In genomic region chr6:43786664-43787329, GRCh38 we compare ENCODE assay signal across 22 cellular contexts. TPM values are rescaled to one million over a fixed set of nuclear protein-coding genes. Genes with fewer than 3 reads are reported as not detected.
A peak's percentile ranks its signal among the peaks of the same experiment; 100 is the strongest.
DNase-seq lines count a peak whose midpoint lies in the region; ATAC-seq, FAIRE-seq and TF ChIP-seq lines count a peak whose summit lies in the region.
"Had no signal": no experiment of that assay in that cellular context is flagged by ENCODE, and none has a peak within 500 bp of the region (broad histone marks: within the 10 kb centered on the region; RNA-seq: fewer than 3 reads in every experiment).

No MANE protein-coding gene starts in this region.

- H3K4me3 ChIP-seq in PC-9 = no peak overlapping the region
- H3K4me3 ChIP-seq in endodermal cell (ENCODE audit: low read length) = no peak overlapping the region
- no peak overlapping the region for H3K4me3 ChIP-seq in pancreas
- H3K4me3 ChIP-seq: ovary, Peyer's patch, uterus had no signal

- H3K36me3 Mint-ChIP-seq in Calu3 (ENCODE audit: insufficient read depth, unreplicated experiment) = peaks cover 65% of the 10 kb centered on the region
- H3K36me3 Mint-ChIP-seq in endodermal cell (ENCODE audit: low read depth) = peaks cover 37% of the 10 kb centered on the region
- H3K36me3 Mint-ChIP-seq in T-helper 17 cell (ENCODE audit: low read depth) = no peaks in the 10 kb centered on the region
- no peaks in the 10 kb centered on the region for H3K36me3 Mint-ChIP-seq in glutamatergic neuron (ENCODE audit: unreplicated experiment)

- peak in 3 of 4 donors; percentile 10 to 12 (median 11) for ATAC-seq in pancreas
- no peak for ATAC-seq in T-helper 17 cell

- H3K4me1 Mint-ChIP-seq in Calu3 (ENCODE audit: low read depth, unreplicated experiment) = peaks cover 38% of the 10 kb centered on the region
- H3K4me1 Mint-ChIP-seq in endodermal cell = no peaks in the 10 kb centered on the region
- H3K4me1 Mint-ChIP-seq in T-helper 17 cell = peaks cover 5% of the 10 kb centered on the region
- H3K4me1 Mint-ChIP-seq in glutamatergic neuron (ENCODE audit: low read depth, unreplicated experiment) = peaks cover 5% of the 10 kb centered on the region

- H2AFZ ChIP-seq in PC-9 = no peak overlapping the region

- peaks cover 27% of the 10 kb centered on the region for H3K36me3 ChIP-seq in PC-9 (ENCODE audit: low read depth)
- H3K36me3 ChIP-seq in endodermal cell (ENCODE audit: control insufficient read depth, insufficient read depth, low read length) = peaks cover 40% of the 10 kb centered on the region
- H3K36me3 ChIP-seq in pancreas = peaks cover 0 to 37% (median 11%) of the 10 kb centered on the region in 3 donors
- H3K36me3 ChIP-seq: ovary, uterus had no signal

- H3K27ac Mint-ChIP-seq in Calu3 (ENCODE audit: unreplicated experiment) (peak overlapping the region; percentile 80), endodermal cell (no peak overlapping the region), T-helper 17 cell (no peak overlapping the region), glutamatergic neuron (ENCODE audit: unreplicated experiment) (no peak overlapping the region)
- H3K27ac Mint-ChIP-seq: activated naive CD4-positive, alpha-beta T cell treated with anti-CD3 and anti-CD28 coated beads for 36 hours; HFFc6 had no signal

- FAIRE-seq in pancreas (lab: Jason Lieb, UNC) (no peak), RCC 7860 (lab: Jason Lieb, UNC) (no peak)

- H3K27me3 Mint-ChIP-seq in Calu3 (ENCODE audit: unreplicated experiment) (no peaks in the 10 kb centered on the region), endodermal cell (ENCODE audit: insufficient read depth) (peaks cover 2% of the 10 kb centered on the region), T-helper 17 cell (peaks cover 3% of the 10 kb centered on the region), glutamatergic neuron (ENCODE audit: unreplicated experiment) (peaks cover 4% of the 10 kb centered on the region)

- POLR2A ChIA-PET in PC-9 (lab: Charles Lee; ENCODE audit: unreplicated experiment) = no interaction called here

- H3K9me2 ChIP-seq in PC-9 (ENCODE audit: insufficient read depth) = no peaks in the 10 kb centered on the region

- H3K9ac ChIP-seq in endodermal cell (ENCODE audit: extremely low read depth, low read length, poor library complexity, severe bottlenecking) = no peak overlapping the region

- H3K4me1 ChIP-seq in PC-9 (replicated peaks; ENCODE audit: insufficient read depth) (peaks cover 15% of the 10 kb centered on the region), endodermal cell (ENCODE audit: control insufficient read depth, insufficient read depth, low read length) (no peaks in the 10 kb centered on the region), pancreas (peaks cover 8 to 9% (median 8%) of the 10 kb centered on the region in 3 donors)
- H3K4me1 ChIP-seq: Peyer's patch, uterus had no signal

- H3K27me3 ChIP-seq in PC-9 (ENCODE audit: insufficient read depth, low read depth) (no peaks in the 10 kb centered on the region), endodermal cell (ENCODE audit: control insufficient read depth, insufficient read depth, low read length, poor library complexity, severe bottlenecking) (no peaks in the 10 kb centered on the region), pancreas (no peaks in the 10 kb centered on the region)
- H3K27me3 ChIP-seq: BE2C, brain microvascular endothelial cell, ovary, Peyer's patch, uterus had no signal

- no peak overlapping the region for H3K4me3 Mint-ChIP-seq in Calu3 (ENCODE audit: low read depth, unreplicated experiment)
- H3K4me3 Mint-ChIP-seq in endodermal cell = no peak overlapping the region
- no peak overlapping the region for H3K4me3 Mint-ChIP-seq in T-helper 17 cell
- no peak overlapping the region for H3K4me3 Mint-ChIP-seq in glutamatergic neuron (ENCODE audit: unreplicated experiment)
- H3K4me3 Mint-ChIP-seq: activated naive CD4-positive, alpha-beta T cell treated with anti-CD3 and anti-CD28 coated beads for 36 hours; HFFc6 had no signal

- intact Hi-C loops in Calu3 (cut with micrococcal nuclease; ENCODE audit: unreplicated experiment) (no loop called here), PC-9 (cut with micrococcal nuclease; ENCODE audit: unreplicated experiment) (no loop called here), pancreas (cut with DNase I) (no loop called here)

- CTCF ChIA-PET in Calu3 (lab: Charles Lee) (interaction anchor here (0.6 to 2.1 kb wide), 6 partner anchors 12 to 293 kb away, joined by 3 to 10 read pairs (median 6); no protein-coding TSS in a partner anchor), PC-9 (lab: Charles Lee) (interaction anchor here (0.6 to 0.7 kb wide), 4 partner anchors 12 to 127 kb away, joined by 3 to 6 read pairs (median 4); no protein-coding TSS in a partner anchor)

- peaks cover 44% of the 10 kb centered on the region for H4K20me1 ChIP-seq in PC-9 (ENCODE audit: insufficient read depth)

- 87 to 100% methylated on average over 1 of the region's 1 CpG for WGBS in endodermal cell (ENCODE audit: insufficient coverage in 1 of 2, insufficient read length in 1 of 2), 2 experiments
- WGBS in pancreas, 2 donors = 4 to 10% methylated on average over 1 of the region's 1 CpG

- no peaks in the 10 kb centered on the region for H3K9me3 Mint-ChIP-seq in Calu3 (ENCODE audit: low read depth, unreplicated experiment)
- no peaks in the 10 kb centered on the region for H3K9me3 Mint-ChIP-seq in endodermal cell
- peaks cover 5% of the 10 kb centered on the region for H3K9me3 Mint-ChIP-seq in glutamatergic neuron (ENCODE audit: unreplicated experiment)
- H3K9me3 Mint-ChIP-seq: activated naive CD4-positive, alpha-beta T cell treated with anti-CD3 and anti-CD28 coated beads for 36 hours; HFFc6 had no signal

- no TSS peak for BruUV-seq in Calu3 (replicated peaks; lab: Mats Ljungman, UMichigan)
- BruUV-seq in PC-9 (replicated peaks; lab: Mats Ljungman, UMichigan) = no TSS peak

- no peak for DNase-seq in Calu3
- no peak for DNase-seq in PC-9
- DNase-seq in endodermal cell = no peak
- no peak for DNase-seq in pancreas
- DNase-seq in RCC 7860 (ENCODE audit: low spot score) = no peak
- DNase-seq in T-helper 17 cell = no peak
- DNase-seq in glutamatergic neuron = no peak
- DNase-seq: activated CD4-positive, alpha-beta T cell treated with anti-CD3 and anti-CD28 coated beads, Interleukin-2, amount 50 U/mL, for 1 hour; activated naive CD4-positive, alpha-beta T cell treated with anti-CD3 and anti-CD28 coated beads for 36 hours; activated T-cell treated with anti-CD3 and anti-CD28 coated beads for 4 hours; BE2C; brain microvascular endothelial cell; dermis blood vessel endothelial cell; DMS 273 treated with DMSO at 0.1 percent for 48 hours; HFFc6; NCI-H1436; NCI-H82; ovary; Peyer's patch; stimulated activated CD4-positive, alpha-beta T cell treated with anti-CD3 and anti-CD28 coated beads, Interleukin-4, amount 100 ng/mL, for 1 hour; substantia nigra; uterus had no signal

- H3K79me2 ChIP-seq in PC-9 (ENCODE audit: low read depth) = peaks cover 24% of the 10 kb centered on the region

- no peaks in the 10 kb centered on the region for H3K9me3 ChIP-seq in PC-9 (ENCODE audit: insufficient read depth, low read depth)
- no peaks in the 10 kb centered on the region for H3K9me3 ChIP-seq in endodermal cell (ENCODE audit: control insufficient read depth, low read length)
- H3K9me3 ChIP-seq in pancreas = no peaks in the 10 kb centered on the region
- no peaks in the 10 kb centered on the region for H3K9me3 ChIP-seq in T-helper 17 cell (ENCODE audit: control insufficient read depth, low read length, poor library complexity, severe bottlenecking)
- H3K9me3 ChIP-seq: BE2C, ovary, Peyer's patch, uterus had no signal

- peaks cover 82% of the 10 kb centered on the region for H3F3A ChIP-seq in PC-9 (ENCODE audit: insufficient read depth, low read depth)

- H3K27ac ChIP-seq in PC-9 = peak overlapping the region; percentile 25; the same call in 1 of the 2 replicates
- peak overlapping the region; percentile 22 for H3K27ac ChIP-seq in endodermal cell (ENCODE audit: low read depth, low read length)
- no peak overlapping the region for H3K27ac ChIP-seq in pancreas
- H3K27ac ChIP-seq: brain microvascular endothelial cell, ovary, Peyer's patch, uterus had no signal

- TF ChIP-seq CTCF in Calu3 (IDR thresholded peaks at IDR 0.05; ENCODE audit: unreplicated experiment) (no peak), PC-9 (conservative IDR thresholded peaks at IDR 0.05) (no peak), endodermal cell (conservative IDR thresholded peaks at IDR 0.05) (no peak), pancreas (IDR thresholded peaks at IDR 0.05) (no peak), glutamatergic neuron (IDR thresholded peaks at IDR 0.05; ENCODE audit: partially characterized antibody, unreplicated experiment) (no peak)

- H3K4me2 ChIP-seq in PC-9 = no peak overlapping the region

RNA-seq across cellular contexts. Expression of gene VEGFA, which starts 16.8 kb away (rescaled TPM):
- total RNA-seq in Calu3 (2022) (345 and 407 TPM in 2 replicates), PC-9 (2021) (112 and 117 TPM in 2 replicates), endodermal cell (100 to 1,000 TPM; 163 to 254 TPM), pancreas (100 to 1,000 TPM in 1 of 6 donors, 10 to 100 TPM in 5; 55.2 to 127 (median 90.0) TPM), T-helper 17 cell (1 to 10 TPM; 5.6 to 6.3 TPM), glutamatergic neuron (ENCODE audit: unreplicated experiment) (21.6 TPM)
- polyA plus RNA-seq in endodermal cell (2013, experiment 1 of 2) = 129 TPM
- polyA plus RNA-seq in endodermal cell (2013, experiment 2 of 2) = 99.2 TPM
- polyA plus RNA-seq in pancreas = 100 to 1,000 TPM; 158 to 206 TPM

Comparison
In these comparisons a context has a peak if more than half of its experiments do, and no peak if none do; other contexts are left out.
1. H3K27ac ChIP-seq: peak in PC-9 (single experiment) and endodermal cell (single experiment); none in pancreas (0 of 4).